ENCODE assay signal across 8 cellular contexts in genomic region chr11:131748146-131749050, GRCh38.
A peak's percentile ranks its signal among the peaks of the same experiment; 100 is the strongest.
DNase-seq lines count a peak whose midpoint lies in the region; ATAC-seq and TF ChIP-seq lines count a peak whose summit lies in the region.

No MANE protein-coding gene starts in this region.

- CTCF ChIA-PET in activated naive CD4-positive, alpha-beta T cell treated with anti-CD3 and anti-CD28 coated beads, Interleukin-2, amount 10 ng/mL, durations not matched to agents 7 days and 5 days (lab: Charles Lee), result interaction anchor here (0.7 to 1.8 kb wide), 9 partner anchors 9 to 1194 kb away, joined by 3 to 6 read pairs (median 4); no protein-coding TSS in a partner anchor
- CTCF ChIA-PET in activated CD4-positive, alpha-beta memory T cell treated with anti-CD3 and anti-CD28 coated beads for 36 hours (lab: Charles Lee), result interaction anchor here (0.6 to 2.2 kb wide), 7 partner anchors 9 to 1193 kb away, joined by 3 to 15 read pairs (median 6); no protein-coding TSS in a partner anchor

- H3K27ac ChIP-seq in prostate gland, result no peak overlapping the region

- intact Hi-C loops in activated CD4-positive, alpha-beta memory T cell treated with anti-CD3 and anti-CD28 coated beads for 36 hours (cut with micrococcal nuclease), result no loop called here
- intact Hi-C loops in prostate gland (cut with DNase I), result loop anchor here (5.0 kb wide), 1 partner anchor 279 kb away; no protein-coding TSS in a partner anchor

- no peak overlapping the region for H3K4me3 Mint-ChIP-seq in activated naive CD4-positive, alpha-beta T cell treated with anti-CD3 and anti-CD28 coated beads, Interleukin-2, amount 10 ng/mL, durations not matched to agents 7 days and 5 days
- H3K4me3 Mint-ChIP-seq in activated CD4-positive, alpha-beta memory T cell treated with anti-CD3 and anti-CD28 coated beads for 36 hours, result no peak overlapping the region
- no peak overlapping the region for H3K4me3 Mint-ChIP-seq in glutamatergic neuron (ENCODE audit: unreplicated experiment)

- no peak overlapping the region for H3K27ac Mint-ChIP-seq in activated naive CD4-positive, alpha-beta T cell treated with anti-CD3 and anti-CD28 coated beads, Interleukin-2, amount 10 ng/mL, durations not matched to agents 7 days and 5 days
- H3K27ac Mint-ChIP-seq in activated CD4-positive, alpha-beta memory T cell treated with anti-CD3 and anti-CD28 coated beads for 36 hours, result no peak overlapping the region
- no peak overlapping the region for H3K27ac Mint-ChIP-seq in glutamatergic neuron (ENCODE audit: unreplicated experiment)

- H3K4me3 ChIP-seq in prostate gland, result no peak overlapping the region

- H3K36me3 Mint-ChIP-seq in activated naive CD4-positive, alpha-beta T cell treated with anti-CD3 and anti-CD28 coated beads, Interleukin-2, amount 10 ng/mL, durations not matched to agents 7 days and 5 days, result no peaks in the 10 kb centered on the region
- H3K36me3 Mint-ChIP-seq in activated CD4-positive, alpha-beta memory T cell treated with anti-CD3 and anti-CD28 coated beads for 36 hours, result no peaks in the 10 kb centered on the region
- no peaks in the 10 kb centered on the region for H3K36me3 Mint-ChIP-seq in glutamatergic neuron (ENCODE audit: unreplicated experiment)

- H3K36me3 ChIP-seq in prostate gland, result no peaks in the 10 kb centered on the region

- H3K4me1 Mint-ChIP-seq in activated naive CD4-positive, alpha-beta T cell treated with anti-CD3 and anti-CD28 coated beads, Interleukin-2, amount 10 ng/mL, durations not matched to agents 7 days and 5 days, result no peaks in the 10 kb centered on the region
- no peaks in the 10 kb centered on the region for H3K4me1 Mint-ChIP-seq in activated CD4-positive, alpha-beta memory T cell treated with anti-CD3 and anti-CD28 coated beads for 36 hours (ENCODE audit: low read depth)
- no peaks in the 10 kb centered on the region for H3K4me1 Mint-ChIP-seq in glutamatergic neuron (ENCODE audit: low read depth, unreplicated experiment)

- ATAC-seq in HG02623 (IDR thresholded peaks at IDR 0.05; ENCODE audit: unreplicated experiment), result peak; percentile 64

- WGBS in prostate gland, result 30% methylated on average over 15 of the region's 15 CpGs

- DNase-seq in activated naive CD4-positive, alpha-beta T cell treated with anti-CD3 and anti-CD28 coated beads, Interleukin-2, amount 10 ng/mL, durations not matched to agents 7 days and 5 days, result peak; percentile 48
- no peak for DNase-seq in activated naive CD4-positive, alpha-beta T cell treated with anti-CD3 and anti-CD28 coated beads, Interleukin-2, amount 50 U/mL, for 16 hours
- DNase-seq in NCI-H2029 (lab: John Stamatoyannopoulos, UW), result peak; percentile 27
- DNase-seq in activated CD4-positive, alpha-beta memory T cell treated with anti-CD3 and anti-CD28 coated beads for 36 hours, result peak; percentile 51
- peak; percentile 82 for DNase-seq in glutamatergic neuron
- no peak for DNase-seq in prostate gland (ENCODE audit: low spot score)
- no peak for DNase-seq in 8988T

- no peaks in the 10 kb centered on the region for H3K9me3 ChIP-seq in prostate gland

- peaks cover 2% of the 10 kb centered on the region for H3K27me3 ChIP-seq in prostate gland (replicated peaks; ENCODE audit: insufficient read depth)

- H3K9me3 Mint-ChIP-seq in activated naive CD4-positive, alpha-beta T cell treated with anti-CD3 and anti-CD28 coated beads, Interleukin-2, amount 10 ng/mL, durations not matched to agents 7 days and 5 days, result peaks cover 3% of the 10 kb centered on the region
- H3K9me3 Mint-ChIP-seq in activated CD4-positive, alpha-beta memory T cell treated with anti-CD3 and anti-CD28 coated beads for 36 hours, result peaks cover 4% of the 10 kb centered on the region
- H3K9me3 Mint-ChIP-seq in glutamatergic neuron (ENCODE audit: unreplicated experiment), result no peaks in the 10 kb centered on the region

- TF ChIP-seq CTCF in glutamatergic neuron (IDR thresholded peaks at IDR 0.05; ENCODE audit: partially characterized antibody, unreplicated experiment) (peak; percentile 91), prostate gland (IDR thresholded peaks at IDR 0.05) (peak in 3 of 4 experiments; percentile 48 to 55 (median 51))

- no peak for TF ChIP-seq POLR2A in prostate gland (IDR thresholded peaks at IDR 0.05)

- H3K27me3 Mint-ChIP-seq in activated naive CD4-positive, alpha-beta T cell treated with anti-CD3 and anti-CD28 coated beads, Interleukin-2, amount 10 ng/mL, durations not matched to agents 7 days and 5 days, result no peaks in the 10 kb centered on the region
- peaks cover 9% of the 10 kb centered on the region for H3K27me3 Mint-ChIP-seq in activated CD4-positive, alpha-beta memory T cell treated with anti-CD3 and anti-CD28 coated beads for 36 hours
- H3K27me3 Mint-ChIP-seq in glutamatergic neuron (ENCODE audit: unreplicated experiment), result no peaks in the 10 kb centered on the region

- no peaks in the 10 kb centered on the region for H3K4me1 ChIP-seq in prostate gland (replicated peaks)

- POLR2A ChIA-PET in activated CD4-positive, alpha-beta memory T cell treated with anti-CD3 and anti-CD28 coated beads for 36 hours (lab: Charles Lee), result no interaction called here

Comparison
In these comparisons a context has a peak if more than half of its experiments do, and no peak if none do; other contexts are left out.
1. DNase-seq: peak in activated naive CD4-positive, alpha-beta T cell treated with anti-CD3 and anti-CD28 coated beads, Interleukin-2, amount 10 ng/mL, durations not matched to agents 7 days and 5 days (single experiment), NCI-H2029 (single experiment), activated CD4-positive, alpha-beta memory T cell treated with anti-CD3 and anti-CD28 coated beads for 36 hours (single experiment) and glutamatergic neuron (single experiment); none in activated naive CD4-positive, alpha-beta T cell treated with anti-CD3 and anti-CD28 coated beads, Interleukin-2, amount 50 U/mL, for 16 hours (single experiment), prostate gland (single experiment) and 8988T (single experiment).